ENCODE assay signal across 8 cellular contexts in genomic region chr1:47710075-47711071, GRCh38.
DNase-seq lines count a peak whose midpoint lies in the region; ATAC-seq and TF ChIP-seq lines count a peak whose summit lies in the region.

No MANE protein-coding gene starts in this region.

- H3K9me3 ChIP-seq in PC-9 (ENCODE audit: insufficient read depth, low read depth) = no peaks in the 10 kb centered on the region

- H3K4me3 Mint-ChIP-seq in natural killer cell treated with Interleukin-12 subunit alpha and Interleukin-12 subunit beta and Interleukin-15 and Interleukin-18, amount 100 ng/mL, for 72 hours = no peak overlapping the region

- H3K9me3 Mint-ChIP-seq in natural killer cell treated with Interleukin-12 subunit alpha and Interleukin-12 subunit beta and Interleukin-15 and Interleukin-18, amount 100 ng/mL, for 72 hours = no peaks in the 10 kb centered on the region

- H3K4me3 ChIP-seq in GM12865 (ENCODE audit: low read depth, low read length) = no peak overlapping the region
- peak overlapping the region; percentile 50; the same call in 1 of the 2 replicates for H3K4me3 ChIP-seq in PC-9

- H3K36me3 ChIP-seq in PC-9 (ENCODE audit: low read depth) = no peaks in the 10 kb centered on the region

- no peaks in the 10 kb centered on the region; the same call in 1 of the 2 replicates for H3K4me1 ChIP-seq in PC-9 (replicated peaks; ENCODE audit: insufficient read depth)

- DNase-seq in GM12865 (ENCODE audit: low read depth) (peak; percentile 62), PC-9 (peak; percentile 49 to 78), fibroblast of the conjunctiva (ENCODE audit: low read depth) (peak; percentile 24)
- DNase-seq in activated effector memory CD4-positive, alpha-beta T cell treated with Interleukin-2 at 50 U/mL for 16 hours = peak; percentile 48
- DNase-seq in natural killer cell treated with Interleukin-12 subunit alpha and Interleukin-12 subunit beta and Interleukin-15 and Interleukin-18, amount 100 ng/mL, for 72 hours (ENCODE audit: low spot score) = peak; percentile 72
- DNase-seq in stimulated activated naive CD8-positive, alpha-beta T cell treated with anti-CD3 and anti-CD28 coated beads, Interleukin-15, Interleukin-2, amounts not matched to agents 100 U/mL and 50 U/mL, for 24 hours = peak; percentile 84

- H3K4me2 ChIP-seq in PC-9 = peak overlapping the region; percentile 76

- no peaks in the 10 kb centered on the region for H3K36me3 Mint-ChIP-seq in natural killer cell treated with Interleukin-12 subunit alpha and Interleukin-12 subunit beta and Interleukin-15 and Interleukin-18, amount 100 ng/mL, for 72 hours

- H2AFZ ChIP-seq in PC-9 = peak overlapping the region; percentile 68; the same call in 1 of the 2 replicates

- intact Hi-C loops in PC-9 (cut with micrococcal nuclease; ENCODE audit: unreplicated experiment) = loop anchor here (1.0 to 2.0 kb wide), 4 partner anchors 182 to 531 kb away; no protein-coding TSS in a partner anchor

- BruUV-seq in PC-9 (replicated peaks; lab: Mats Ljungman, UMichigan) = no TSS peak

- TF ChIP-seq CTCF in GM12865 (IDR thresholded peaks at IDR 0.05; ENCODE audit: insufficient read depth, low read depth, low read length, missing control alignments) = peak; percentile 99
- peak; percentile 96 for TF ChIP-seq CTCF in PC-9 (conservative IDR thresholded peaks at IDR 0.05)

- peaks cover 46 to 49% of the 10 kb centered on the region in 2 donors for H3K27me3 Mint-ChIP-seq in natural killer cell treated with Interleukin-12 subunit alpha and Interleukin-12 subunit beta and Interleukin-15 and Interleukin-18, amount 100 ng/mL, for 72 hours

- no peaks in the 10 kb centered on the region; the same call in 1 of the 2 replicates for H4K20me1 ChIP-seq in PC-9 (ENCODE audit: insufficient read depth)

- H3F3A ChIP-seq in PC-9 (ENCODE audit: insufficient read depth, low read depth) = no peaks in the 10 kb centered on the region

- peaks cover 0 to 3% of the 10 kb centered on the region in 2 donors for H3K4me1 Mint-ChIP-seq in natural killer cell treated with Interleukin-12 subunit alpha and Interleukin-12 subunit beta and Interleukin-15 and Interleukin-18, amount 100 ng/mL, for 72 hours (ENCODE audit: low read depth in 2 of 2)

- CTCF ChIA-PET in PC-9 (lab: Charles Lee) = interaction anchor here (0.7 to 1.1 kb wide), 3 partner anchors 16 to 321 kb away, joined by 3 to 11 read pairs (median 3); partner anchors contain the start of gene FOXD2

- POLR2A ChIA-PET in PC-9 (lab: Charles Lee; ENCODE audit: unreplicated experiment) = no interaction called here

- H3K27me3 ChIP-seq in PC-9 (ENCODE audit: insufficient read depth, low read depth) = peaks cover 32% of the 10 kb centered on the region

- H3K9me2 ChIP-seq in PC-9 (ENCODE audit: insufficient read depth) = no peaks in the 10 kb centered on the region

- no peak overlapping the region for H3K27ac Mint-ChIP-seq in natural killer cell treated with Interleukin-12 subunit alpha and Interleukin-12 subunit beta and Interleukin-15 and Interleukin-18, amount 100 ng/mL, for 72 hours

- H3K79me2 ChIP-seq in PC-9 (ENCODE audit: low read depth) = no peaks in the 10 kb centered on the region

- peak; percentile 75 for ATAC-seq in HG03175 (IDR thresholded peaks at IDR 0.05; ENCODE audit: unreplicated experiment)
- peak; percentile 74 to 87 for ATAC-seq in natural killer cell treated with Interleukin-12 subunit alpha and Interleukin-12 subunit beta and Interleukin-15 and Interleukin-18, amount 100 ng/mL, for 72 hours
- ATAC-seq in stimulated activated naive CD8-positive, alpha-beta T cell treated with anti-CD3 and anti-CD28 coated beads, Interleukin-15, Interleukin-2, amounts not matched to agents 100 U/mL and 50 U/mL, for 24 hours = peak; percentile 75
- no peak for ATAC-seq in HG03565 (IDR thresholded peaks at IDR 0.05; ENCODE audit: unreplicated experiment)

- H3K27ac ChIP-seq in PC-9 = no peak overlapping the region

Comparison
In these comparisons a context has a peak if more than half of its experiments do, and no peak if none do; other contexts are left out.
1. DNase-seq: peak in every context shown above with its lines; median percentile 84 in stimulated activated naive CD8-positive, alpha-beta T cell treated with anti-CD3 and anti-CD28 coated beads, Interleukin-15, Interleukin-2, amounts not matched to agents 100 U/mL and 50 U/mL, for 24 hours; 72 in natural killer cell treated with Interleukin-12 subunit alpha and Interleukin-12 subunit beta and Interleukin-15 and Interleukin-18, amount 100 ng/mL, for 72 hours; 64 in PC-9; 62 in GM12865; 48 in activated effector memory CD4-positive, alpha-beta T cell treated with Interleukin-2 at 50 U/mL for 16 hours; 24 in fibroblast of the conjunctiva.